ENCODE assay signal across 15 cellular contexts in the genomic region with DNA sequence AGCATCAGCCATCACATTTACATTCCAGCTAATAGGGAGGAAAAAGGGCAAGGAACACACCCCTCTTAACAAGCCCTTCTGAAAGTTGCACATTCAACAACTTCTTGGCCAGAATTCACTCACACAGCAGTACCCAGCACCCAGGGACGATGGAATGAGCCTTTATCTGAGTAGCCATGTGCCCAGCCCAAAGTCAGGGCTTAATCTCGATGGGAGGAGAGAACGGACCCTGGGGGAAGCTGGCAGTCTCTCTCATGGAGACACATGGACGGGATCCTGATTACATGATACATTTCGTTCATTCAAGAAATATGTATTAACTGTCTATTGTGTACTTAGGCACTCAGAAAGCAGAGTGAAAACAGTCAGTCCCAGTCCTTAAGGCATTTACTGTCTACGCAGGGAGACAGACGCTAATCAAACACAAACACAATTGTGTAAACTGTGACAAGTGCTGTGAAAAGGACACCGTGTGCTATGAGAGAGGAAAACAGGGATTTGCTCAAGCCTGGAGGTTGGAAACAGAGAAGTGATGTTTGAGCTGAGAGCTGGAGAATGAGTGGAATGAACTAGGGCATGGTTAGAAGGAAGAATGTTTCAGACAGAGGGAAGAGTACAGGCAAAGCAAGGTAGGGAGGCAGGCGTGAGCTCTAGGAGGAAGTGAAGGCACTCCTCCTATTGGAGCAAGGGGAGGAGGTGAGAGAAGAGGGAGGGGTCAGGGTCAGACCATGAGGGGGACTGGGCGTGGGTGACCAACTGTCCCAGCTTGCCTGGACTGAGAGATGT. TPM values are rescaled to one million over a fixed set of nuclear protein-coding genes. Genes with fewer than 3 reads are reported as not detected.
A peak's percentile ranks its signal among the peaks of the same experiment; 100 is the strongest.
DNase-seq lines count a peak whose midpoint lies in the region; ATAC-seq and TF ChIP-seq lines count a peak whose summit lies in the region.
"Had no signal": no experiment of that assay in that cellular context is flagged by ENCODE, and none has a peak within 500 bp of the region (broad histone marks: within the 10 kb centered on the region; RNA-seq: fewer than 3 reads in every experiment).

No MANE protein-coding gene starts in this region.

- H3K9me3 ChIP-seq in lower lobe of right lung = no peaks in the 10 kb centered on the region
- H3K9me3 ChIP-seq: heart right ventricle had no signal

- POLR2A ChIA-PET in activated CD8-positive, alpha-beta T cell treated with anti-CD3 and anti-CD28 coated beads for 36 hours (lab: Charles Lee) = interaction anchor here (0.6 to 0.9 kb wide), 2 partner anchors 15 to 282 kb away, joined by 3 to 4 read pairs; partner anchors contain the start of gene ANKH

- H3K27me3 ChIP-seq in lower lobe of right lung (ENCODE audit: low read depth) = no peaks in the 10 kb centered on the region
- H3K27me3 ChIP-seq: heart right ventricle had no signal

- peaks cover 91% of the 10 kb centered on the region for H3K4me1 Mint-ChIP-seq in activated CD8-positive, alpha-beta T cell treated with anti-CD3 and anti-CD28 coated beads for 36 hours (ENCODE audit: low read depth)

- CTCF ChIA-PET in activated CD8-positive, alpha-beta T cell treated with anti-CD3 and anti-CD28 coated beads for 36 hours (lab: Charles Lee) = interaction anchor here (1.3 to 1.9 kb wide), 2 partner anchors 60 to 189 kb away, joined by 4 to 6 read pairs; no protein-coding TSS in a partner anchor

- no peaks in the 10 kb centered on the region for H3K36me3 ChIP-seq in lower lobe of right lung
- H3K36me3 ChIP-seq: heart right ventricle had no signal

- no peaks in the 10 kb centered on the region for H3K9me3 Mint-ChIP-seq in activated CD8-positive, alpha-beta T cell treated with anti-CD3 and anti-CD28 coated beads for 36 hours
- H3K9me3 Mint-ChIP-seq: activated CD4-positive, alpha-beta memory T cell treated with anti-CD3 and anti-CD28 coated beads, Interleukin-2, amount 10 ng/mL, durations not matched to agents 7 days and 5 days; activated naive CD4-positive, alpha-beta T cell treated with anti-CD3 and anti-CD28 coated beads, Interleukin-2, amount 10 ng/mL, durations not matched to agents 7 days and 5 days had no signal

- no peak for ATAC-seq in activated CD8-positive, alpha-beta T cell treated with anti-CD3 and anti-CD28 coated beads for 36 hours
- ATAC-seq in lower lobe of right lung (peak; percentile 88 to 92), GM18858 (IDR thresholded peaks at IDR 0.05; ENCODE audit: unreplicated experiment) (no peak)

- H3K27me3 Mint-ChIP-seq in activated CD8-positive, alpha-beta T cell treated with anti-CD3 and anti-CD28 coated beads for 36 hours = no peaks in the 10 kb centered on the region
- H3K27me3 Mint-ChIP-seq: activated CD4-positive, alpha-beta memory T cell treated with anti-CD3 and anti-CD28 coated beads, Interleukin-2, amount 10 ng/mL, durations not matched to agents 7 days and 5 days; activated naive CD4-positive, alpha-beta T cell treated with anti-CD3 and anti-CD28 coated beads, Interleukin-2, amount 10 ng/mL, durations not matched to agents 7 days and 5 days had no signal

- DNase-seq in DMS53 treated with DMSO at 0.1 percent for 48 hours (lab: John Stamatoyannopoulos, UW; ENCODE audit: unreplicated experiment) (peak; percentile 97), lower lobe of right lung (peak; percentile 76), GDM1 (lab: John Stamatoyannopoulos, UW) (no peak), GOT3 (lab: John Stamatoyannopoulos, UW) (no peak), NCI-H526 (lab: John Stamatoyannopoulos, UW) (no peak)
- DNase-seq in activated CD8-positive, alpha-beta T cell treated with anti-CD3 and anti-CD28 coated beads for 36 hours = no peak
- DNase-seq: activated CD4-positive, alpha-beta memory T cell treated with anti-CD3 and anti-CD28 coated beads, Interleukin-2, amount 10 ng/mL, durations not matched to agents 7 days and 5 days; activated naive CD4-positive, alpha-beta T cell treated with anti-CD3 and anti-CD28 coated beads, Interleukin-2, amount 10 ng/mL, durations not matched to agents 7 days and 5 days; cerebellar nuclear complex; heart right ventricle; NCI-H187 treated with DMSO at 0.1 percent for 48 hours; OCI-M1 had no signal

- no peak overlapping the region for H3K4me3 Mint-ChIP-seq in activated CD8-positive, alpha-beta T cell treated with anti-CD3 and anti-CD28 coated beads for 36 hours
- H3K4me3 Mint-ChIP-seq: activated CD4-positive, alpha-beta memory T cell treated with anti-CD3 and anti-CD28 coated beads, Interleukin-2, amount 10 ng/mL, durations not matched to agents 7 days and 5 days; activated naive CD4-positive, alpha-beta T cell treated with anti-CD3 and anti-CD28 coated beads, Interleukin-2, amount 10 ng/mL, durations not matched to agents 7 days and 5 days had no signal

- H3K4me1 ChIP-seq in lower lobe of right lung = peaks cover 69% of the 10 kb centered on the region

- H3K27ac ChIP-seq in 22Rv1 (peak overlapping the region; percentile 85), lower lobe of right lung (peak overlapping the region; percentile 95)
- H3K27ac ChIP-seq: parathyroid adenoma had no signal

- H3K27ac Mint-ChIP-seq in activated CD8-positive, alpha-beta T cell treated with anti-CD3 and anti-CD28 coated beads for 36 hours = peak overlapping the region; percentile 4
- H3K27ac Mint-ChIP-seq: activated CD4-positive, alpha-beta memory T cell treated with anti-CD3 and anti-CD28 coated beads, Interleukin-2, amount 10 ng/mL, durations not matched to agents 7 days and 5 days; activated naive CD4-positive, alpha-beta T cell treated with anti-CD3 and anti-CD28 coated beads, Interleukin-2, amount 10 ng/mL, durations not matched to agents 7 days and 5 days had no signal

- intact Hi-C loops in activated CD8-positive, alpha-beta T cell treated with anti-CD3 and anti-CD28 coated beads for 36 hours (cut with micrococcal nuclease) = loop anchor here (5.0 kb wide), 1 partner anchor 192 kb away; no protein-coding TSS in a partner anchor
- intact Hi-C loops in lower lobe of right lung (cut with DNase I) = no loop called here

- H3K4me3 ChIP-seq in lower lobe of right lung = no peak overlapping the region
- H3K4me3 ChIP-seq: heart right ventricle had no signal

- no peak for TF ChIP-seq CTCF in 22Rv1 (IDR thresholded peaks at IDR 0.05)
- TF ChIP-seq CTCF in activated CD8-positive, alpha-beta T cell treated with anti-CD3 and anti-CD28 coated beads for 36 hours (IDR thresholded peaks at IDR 0.05) = no peak
- TF ChIP-seq CTCF in lower lobe of right lung (IDR thresholded peaks at IDR 0.05) = no peak

- H3K36me3 Mint-ChIP-seq in activated CD8-positive, alpha-beta T cell treated with anti-CD3 and anti-CD28 coated beads for 36 hours (ENCODE audit: low read depth) = peaks cover 4% of the 10 kb centered on the region

RNA-seq across cellular contexts. Expression of gene OTULINL, which starts 7.4 kb away (rescaled TPM):
- 10 to 100 TPM; 19.7 to 21.1 TPM for total RNA-seq in activated CD8-positive, alpha-beta T cell treated with anti-CD3 and anti-CD28 coated beads for 36 hours
- total RNA-seq in lower lobe of right lung = 79.3 TPM

Comparison
In these comparisons a context has a peak if more than half of its experiments do, and no peak if none do; other contexts are left out.
1. DNase-seq: peak in DMS53 treated with DMSO at 0.1 percent for 48 hours (single experiment) and lower lobe of right lung (single experiment); none in activated CD8-positive, alpha-beta T cell treated with anti-CD3 and anti-CD28 coated beads for 36 hours (single experiment), GDM1 (single experiment), GOT3 (single experiment) and NCI-H526 (0 of 2).
2. ATAC-seq: peak in lower lobe of right lung (2 of 2); none in activated CD8-positive, alpha-beta T cell treated with anti-CD3 and anti-CD28 coated beads for 36 hours (single experiment) and GM18858 (single experiment).